In the genomic region with DNA sequence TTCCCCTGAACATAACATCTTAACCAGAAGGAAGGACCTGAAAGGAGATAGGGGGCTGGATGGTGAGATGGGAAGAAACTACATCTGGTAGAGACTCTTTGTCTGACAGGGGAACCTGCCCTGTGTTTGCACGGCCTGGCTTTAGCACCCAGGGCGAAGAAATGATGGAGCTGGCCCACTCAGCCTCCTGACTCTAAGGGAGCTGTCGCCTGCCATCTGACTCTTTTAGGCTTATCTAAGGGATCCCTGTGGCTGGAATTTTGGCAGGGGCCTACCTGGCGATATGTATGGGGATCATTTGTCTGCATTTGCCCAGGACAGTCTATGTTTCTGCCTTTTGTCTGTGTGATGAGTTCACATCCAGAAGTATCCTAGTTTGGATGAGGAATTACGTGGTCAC, we compare ENCODE assay signal across 20 cellular contexts. TPM values are rescaled to one million over a fixed set of nuclear protein-coding genes. Genes with fewer than 3 reads are reported as not detected.
DNase-seq lines count a peak whose midpoint lies in the region; ATAC-seq and TF ChIP-seq lines count a peak whose summit lies in the region.
"Had no signal": no experiment of that assay in that cellular context is flagged by ENCODE, and none has a peak within 500 bp of the region (broad histone marks: within the 10 kb centered on the region; RNA-seq: fewer than 3 reads in every experiment).

No MANE protein-coding gene starts in this region.

- H3K27ac Mint-ChIP-seq in nephron progenitor cell, result peak overlapping the region; percentile 9
- H3K27ac Mint-ChIP-seq: activated naive CD4-positive, alpha-beta T cell treated with anti-CD3 and anti-CD28 coated beads, Interleukin-2, amount 50 U/mL, for 24 hours; naive thymus-derived CD4-positive, alpha-beta T cell had no signal

- H3K9me3 Mint-ChIP-seq in nephron progenitor cell, result no peaks in the 10 kb centered on the region
- H3K9me3 Mint-ChIP-seq: activated naive CD4-positive, alpha-beta T cell treated with anti-CD3 and anti-CD28 coated beads, Interleukin-2, amount 50 U/mL, for 24 hours had no signal

- no peaks in the 10 kb centered on the region for H3K9me2 ChIP-seq in OCI-LY7 (ENCODE audit: insufficient read depth, low read length)

- ATAC-seq in GM21447 (IDR thresholded peaks at IDR 0.05; ENCODE audit: unreplicated experiment) (peak; percentile 5), upper lobe of right lung (no peak)
- ATAC-seq: heart left ventricle; naive thymus-derived CD4-positive, alpha-beta T cell; pancreas had no signal

- no peak overlapping the region for H3K4me2 ChIP-seq in OCI-LY7 (ENCODE audit: low read length)

- no peaks in the 10 kb centered on the region for H4K20me1 ChIP-seq in OCI-LY7 (ENCODE audit: insufficient read depth, low read length)

- peaks cover 3% of the 10 kb centered on the region; the same call in 1 of the 2 replicates for H3K36me3 ChIP-seq in OCI-LY7 (ENCODE audit: insufficient read depth, low read length)
- H3K36me3 ChIP-seq in tibial artery, result peaks cover 0 to 12% (median 11%) of the 10 kb centered on the region in 3 donors
- H3K36me3 ChIP-seq in upper lobe of right lung, result peaks cover 14% of the 10 kb centered on the region
- H3K36me3 ChIP-seq: pancreas had no signal

- intact Hi-C loops in OCI-LY7 (cut with micrococcal nuclease; ENCODE audit: unreplicated experiment), result no loop called here
- intact Hi-C loops in tibial artery (cut with DNase I; ENCODE audit: low total_unique reads), result no loop called here
- intact Hi-C loops in upper lobe of right lung (cut with DNase I), result loop anchor here (10.0 kb wide), 1 partner anchor 299 kb away; no protein-coding TSS in a partner anchor

- H3K4me1 ChIP-seq in OCI-LY7 (ENCODE audit: insufficient read depth, low read length, poor library complexity, severe bottlenecking), result peaks cover 26% of the 10 kb centered on the region
- H3K4me1 ChIP-seq in tibial artery, result peaks cover 4 to 67% (median 44%) of the 10 kb centered on the region in 4 donors
- no peaks in the 10 kb centered on the region for H3K4me1 ChIP-seq in upper lobe of right lung

- no peaks in the 10 kb centered on the region for H3K79me2 ChIP-seq in OCI-LY7 (ENCODE audit: insufficient read depth, low read depth, low read length)

- CTCF ChIA-PET in OCI-LY7 (lab: Charles Lee; ENCODE audit: unreplicated experiment), result no interaction called here

- no peak overlapping the region for H3K4me3 Mint-ChIP-seq in nephron progenitor cell
- H3K4me3 Mint-ChIP-seq: activated naive CD4-positive, alpha-beta T cell treated with anti-CD3 and anti-CD28 coated beads, Interleukin-2, amount 50 U/mL, for 24 hours; naive thymus-derived CD4-positive, alpha-beta T cell had no signal

- H3K36me3 Mint-ChIP-seq in nephron progenitor cell (ENCODE audit: low read depth), result peaks cover 6% of the 10 kb centered on the region
- H3K36me3 Mint-ChIP-seq: activated naive CD4-positive, alpha-beta T cell treated with anti-CD3 and anti-CD28 coated beads, Interleukin-2, amount 50 U/mL, for 24 hours; naive thymus-derived CD4-positive, alpha-beta T cell had no signal

- no peak overlapping the region for H3K4me3 ChIP-seq in OCI-LY7 (ENCODE audit: low read depth, low read length, poor library complexity, severe bottlenecking)
- no peak overlapping the region for H3K4me3 ChIP-seq in tibial artery
- H3K4me3 ChIP-seq in upper lobe of right lung, result no peak overlapping the region
- H3K4me3 ChIP-seq: heart left ventricle, pancreas, suprapubic skin had no signal

- H3K4me1 Mint-ChIP-seq in nephron progenitor cell, result peaks cover 56% of the 10 kb centered on the region

- 0 out of 2 replicates have a peak overlapping the region, but pooled peaks have one; percentile 49 for H2AFZ ChIP-seq in OCI-LY7 (ENCODE audit: low read length)

- H3K9me3 ChIP-seq in OCI-LY7 (ENCODE audit: low read length), result no peaks in the 10 kb centered on the region
- H3K9me3 ChIP-seq in tibial artery, result no peaks in the 10 kb centered on the region
- H3K9me3 ChIP-seq in upper lobe of right lung, result no peaks in the 10 kb centered on the region
- H3K9me3 ChIP-seq: heart left ventricle, pancreas, suprapubic skin had no signal

- H3K27me3 Mint-ChIP-seq in nephron progenitor cell (ENCODE audit: low read depth, poor library complexity), result peaks cover 9% of the 10 kb centered on the region
- H3K27me3 Mint-ChIP-seq: activated naive CD4-positive, alpha-beta T cell treated with anti-CD3 and anti-CD28 coated beads, Interleukin-2, amount 50 U/mL, for 24 hours; naive thymus-derived CD4-positive, alpha-beta T cell had no signal

- H3K27ac ChIP-seq in OCI-LY7 (ENCODE audit: low read depth, low read length, poor library complexity, severe bottlenecking) (no peak overlapping the region), tibial artery (peak overlapping the region; percentile 60 to 86), upper lobe of right lung (no peak overlapping the region)
- H3K27ac ChIP-seq: pancreas, suprapubic skin had no signal

- DNase-seq in OCI-LY7 (ENCODE audit: low spot score) (no peak), nephron progenitor cell (no peak), tibial artery (peak in 1 of 2 donors; percentile 37), NCI-H2029 (lab: John Stamatoyannopoulos, UW) (no peak), NCI-H1436 treated with DMSO at 0.1 percent for 48 hours (lab: John Stamatoyannopoulos, UW) (no peak), upper lobe of right lung (no peak)
- DNase-seq: anterior cingulate cortex; Calu3; EL; KG1; MV-4-11; naive thymus-derived CD4-positive, alpha-beta T cell; NCI-H1694 treated with DMSO at 0.1 percent for 48 hours; pancreas; SHP77; T-helper 1 cell had no signal

- POLR2A ChIA-PET in OCI-LY7 (lab: Charles Lee), result no interaction called here

- no peak for TF ChIP-seq CTCF in OCI-LY7 (conservative IDR thresholded peaks at IDR 0.05; ENCODE audit: low read length)
- TF ChIP-seq CTCF in nephron progenitor cell (IDR thresholded peaks at IDR 0.05), result no peak
- TF ChIP-seq CTCF in tibial artery (IDR thresholded peaks at IDR 0.05), result no peak
- no peak for TF ChIP-seq CTCF in upper lobe of right lung (IDR thresholded peaks at IDR 0.05)

- H3K27me3 ChIP-seq in tibial artery, result no peaks in the 10 kb centered on the region
- H3K27me3 ChIP-seq in upper lobe of right lung, result no peaks in the 10 kb centered on the region
- H3K27me3 ChIP-seq: heart left ventricle, pancreas, suprapubic skin had no signal

- no TSS peak for BruUV-seq in OCI-LY7 (replicated peaks; lab: Mats Ljungman, UMichigan)

RNA-seq across cellular contexts. Expression of a gene that starts 15.6 kb away (rescaled TPM):
- total RNA-seq in OCI-LY7 (2014; rRNA removed; shearing (Covaris generic)), result 0.13 TPM in 1 of 2 replicates, not detected in the other
- total RNA-seq in OCI-LY7 (2022) (0.41 TPM in 1 of 2 replicates, not detected in the other), upper lobe of right lung (5.5 TPM)

Comparison
In these comparisons a context has a peak if more than half of its experiments do, and no peak if none do; other contexts are left out.
1. H3K27ac ChIP-seq: peak in tibial artery (2 of 2); none in OCI-LY7 (single experiment) and upper lobe of right lung (single experiment).